Comparison of ENCODE assay signal across 24 cellular contexts in genomic region chr2:158211516-158211915, GRCh38.
DNase-seq lines count a peak whose midpoint lies in the region; ATAC-seq and TF ChIP-seq lines count a peak whose summit lies in the region.
"Had no signal": no experiment of that assay in that cellular context is flagged by ENCODE, and none has a peak within 500 bp of the region (broad histone marks: within the 10 kb centered on the region; RNA-seq: fewer than 3 reads in every experiment).

No MANE protein-coding gene starts in this region.

- no peaks in the 10 kb centered on the region for H3K4me1 Mint-ChIP-seq in activated T-helper 17 cell treated with anti-CD3 and anti-CD28 coated beads, Interleukin-2, amount 50 U/mL, for 72 hours
- H3K4me1 Mint-ChIP-seq in stimulated activated naive B cell treated with anti-CD40 and anti-IgM and Interleukin-4, amounts not matched to agents 10 μg/mL and 1 μg/mL and 100 μg/mL, for 72 hours = peaks cover 8 to 16% of the 10 kb centered on the region in 2 donors

- TF ChIP-seq CTCF in foreskin keratinocyte (conservative IDR thresholded peaks at IDR 0.05) (no peak), suprapubic skin (IDR thresholded peaks at IDR 0.05) (no peak)

- no peak overlapping the region for H3K4me3 ChIP-seq in suprapubic skin
- H3K4me3 ChIP-seq: GM23338, sigmoid colon, vagina had no signal

- H3K4me1 ChIP-seq in foreskin keratinocyte (no peaks in the 10 kb centered on the region), suprapubic skin (peaks cover 6% of the 10 kb centered on the region)
- H3K4me1 ChIP-seq: parathyroid adenoma, sigmoid colon had no signal

- DNase-seq in HT1080 (ENCODE audit: low read depth) (peak; percentile 71), foreskin keratinocyte (peak in 1 of 2 donors; percentile 15), suprapubic skin (ENCODE audit: low spot score in 2 of 2) (no peak), pons (ENCODE audit: low spot score) (no peak), NCI-H1105 (lab: John Stamatoyannopoulos, UW) (no peak)
- no peak for DNase-seq in stimulated activated naive B cell treated with anti-CD40 and anti-IgM and Interleukin-4, amounts not matched to agents 10 μg/mL and 1 μg/mL and 100 μg/mL, for 72 hours
- DNase-seq: activated B cell treated with CpG ODN at 0.5 μM for 24 hours; activated CD4-positive, alpha-beta T cell treated with anti-CD3 and anti-CD28 coated beads, Interleukin-2, amount 50 U/mL, for 48 hours; activated gamma-delta T cell; brain microvascular endothelial cell; DND-41; left ventricle myocardium superior; NCI-H1105 treated with DMSO at 0.1 percent for 48 hours; NCI-H2081 treated with DMSO at 0.1 percent for 48 hours; NCI-H510A treated with DMSO at 0.1 percent for 48 hours; sigmoid colon; stimulated activated CD8-positive, alpha-beta memory T cell treated with anti-CD3 and anti-CD28 coated beads, Interleukin-4, amount 100 ng/mL, for 48 hours had no signal

- H3K9me3 ChIP-seq in suprapubic skin = no peaks in the 10 kb centered on the region
- H3K9me3 ChIP-seq: sigmoid colon, vagina had no signal

- no peak for TF ChIP-seq EP300 in suprapubic skin (IDR thresholded peaks at IDR 0.05)

- H3K36me3 ChIP-seq in suprapubic skin = no peaks in the 10 kb centered on the region
- H3K36me3 ChIP-seq: brain microvascular endothelial cell, sigmoid colon, vagina had no signal

- WGBS in suprapubic skin = 56% methylated on average over 2 of the region's 2 CpGs

- H3K27me3 Mint-ChIP-seq in activated T-helper 17 cell treated with anti-CD3 and anti-CD28 coated beads, Interleukin-2, amount 50 U/mL, for 72 hours = no peaks in the 10 kb centered on the region
- H3K27me3 Mint-ChIP-seq in stimulated activated naive B cell treated with anti-CD40 and anti-IgM and Interleukin-4, amounts not matched to agents 10 μg/mL and 1 μg/mL and 100 μg/mL, for 72 hours = no peaks in the 10 kb centered on the region
- H3K27me3 Mint-ChIP-seq: activated B cell treated with CpG ODN at 0.5 μM for 24 hours had no signal

- ATAC-seq in activated T-helper 17 cell treated with anti-CD3 and anti-CD28 coated beads, Interleukin-2, amount 50 U/mL, for 72 hours (replicated peaks) = peak; percentile 29
- peak; percentile 41 for ATAC-seq in foreskin keratinocyte
- peak; percentile 86 to 93 for ATAC-seq in stimulated activated naive B cell treated with anti-CD40 and anti-IgM and Interleukin-4, amounts not matched to agents 10 μg/mL and 1 μg/mL and 100 μg/mL, for 72 hours (replicated peaks)
- ATAC-seq: GM23338, HepG2, left ventricle myocardium superior had no signal

- H3K4me3 Mint-ChIP-seq in activated T-helper 17 cell treated with anti-CD3 and anti-CD28 coated beads, Interleukin-2, amount 50 U/mL, for 72 hours = no peak overlapping the region
- H3K4me3 Mint-ChIP-seq in stimulated activated naive B cell treated with anti-CD40 and anti-IgM and Interleukin-4, amounts not matched to agents 10 μg/mL and 1 μg/mL and 100 μg/mL, for 72 hours = no peak overlapping the region
- H3K4me3 Mint-ChIP-seq: activated B cell treated with CpG ODN at 0.5 μM for 24 hours, GM23338, nephron had no signal

- no peaks in the 10 kb centered on the region for H3K27me3 ChIP-seq in foreskin keratinocyte
- H3K27me3 ChIP-seq in suprapubic skin = no peaks in the 10 kb centered on the region
- H3K27me3 ChIP-seq: brain microvascular endothelial cell, sigmoid colon, vagina had no signal

- H3K36me3 Mint-ChIP-seq in activated T-helper 17 cell treated with anti-CD3 and anti-CD28 coated beads, Interleukin-2, amount 50 U/mL, for 72 hours (ENCODE audit: low read depth) = no peaks in the 10 kb centered on the region
- H3K36me3 Mint-ChIP-seq in stimulated activated naive B cell treated with anti-CD40 and anti-IgM and Interleukin-4, amounts not matched to agents 10 μg/mL and 1 μg/mL and 100 μg/mL, for 72 hours = no peaks in the 10 kb centered on the region

- no peak overlapping the region for H3K27ac Mint-ChIP-seq in activated T-helper 17 cell treated with anti-CD3 and anti-CD28 coated beads, Interleukin-2, amount 50 U/mL, for 72 hours
- H3K27ac Mint-ChIP-seq in stimulated activated naive B cell treated with anti-CD40 and anti-IgM and Interleukin-4, amounts not matched to agents 10 μg/mL and 1 μg/mL and 100 μg/mL, for 72 hours = no peak overlapping the region
- H3K27ac Mint-ChIP-seq: activated B cell treated with CpG ODN at 0.5 μM for 24 hours, GM23338, nephron had no signal

- no peaks in the 10 kb centered on the region for H3K9me3 Mint-ChIP-seq in activated T-helper 17 cell treated with anti-CD3 and anti-CD28 coated beads, Interleukin-2, amount 50 U/mL, for 72 hours
- H3K9me3 Mint-ChIP-seq in stimulated activated naive B cell treated with anti-CD40 and anti-IgM and Interleukin-4, amounts not matched to agents 10 μg/mL and 1 μg/mL and 100 μg/mL, for 72 hours = peaks cover 0 to 2% of the 10 kb centered on the region in 2 donors
- H3K9me3 Mint-ChIP-seq: activated B cell treated with CpG ODN at 0.5 μM for 24 hours, GM23338, nephron had no signal

- no peak for TF ChIP-seq POLR2A in suprapubic skin (IDR thresholded peaks at IDR 0.05)

- H3K27ac ChIP-seq in foreskin keratinocyte = no peak overlapping the region
- H3K27ac ChIP-seq in suprapubic skin = no peak overlapping the region
- H3K27ac ChIP-seq: brain microvascular endothelial cell, parathyroid adenoma, RWPE1, sigmoid colon, vagina had no signal

Comparison
In these comparisons a context has a peak if more than half of its experiments do, and no peak if none do; other contexts are left out.
1. ATAC-seq: peak in every context shown above with its lines; median percentile 90 in stimulated activated naive B cell treated with anti-CD40 and anti-IgM and Interleukin-4, amounts not matched to agents 10 μg/mL and 1 μg/mL and 100 μg/mL, for 72 hours; 41 in foreskin keratinocyte; 29 in activated T-helper 17 cell treated with anti-CD3 and anti-CD28 coated beads, Interleukin-2, amount 50 U/mL, for 72 hours.